In the genomic region with DNA sequence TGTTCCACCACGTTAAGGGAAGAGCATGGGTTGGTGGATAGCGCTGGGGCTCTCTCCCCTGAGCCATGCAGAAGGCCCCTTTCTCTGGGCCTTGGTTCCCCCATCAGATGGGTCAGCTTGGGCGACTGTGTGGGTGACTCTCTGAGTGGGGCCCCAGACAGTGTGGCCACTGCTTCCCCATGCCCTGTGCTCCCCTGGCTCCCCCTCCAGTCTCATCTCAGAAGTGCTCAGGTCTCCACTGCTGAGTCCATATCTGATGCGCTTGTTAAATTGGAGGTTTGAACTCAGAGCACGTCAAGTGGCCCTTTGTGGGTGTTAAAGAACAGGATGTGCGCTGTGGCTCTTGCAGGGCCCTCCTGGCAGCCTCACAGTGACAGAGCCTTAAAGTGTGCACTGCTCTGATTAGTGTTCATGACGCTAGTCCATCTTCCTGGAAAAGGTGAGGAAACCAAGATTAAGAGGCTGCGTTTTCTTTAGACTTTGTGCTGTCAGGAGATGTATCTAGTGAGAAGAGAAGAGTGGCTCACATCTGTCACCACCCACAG, we compare ENCODE assay signal across 28 cellular contexts. TPM values are rescaled to one million over a fixed set of nuclear protein-coding genes. Genes with fewer than 3 reads are reported as not detected.
DNase-seq lines count a peak whose midpoint lies in the region; ATAC-seq, FAIRE-seq and TF ChIP-seq lines count a peak whose summit lies in the region.
"Had no signal": no experiment of that assay in that cellular context is flagged by ENCODE, and none has a peak within 500 bp of the region (broad histone marks: within the 10 kb centered on the region; RNA-seq: fewer than 3 reads in every experiment).

No MANE protein-coding gene starts in this region.

- no peaks in the 10 kb centered on the region for H3K9me1 ChIP-seq in K562 (ENCODE audit: control insufficient read depth, insufficient read depth, low read length)

- 0 out of 6 replicates have a peak, but pooled peaks of 1 of the 3 experiments have one; percentile 5 for TF ChIP-seq CTCF in K562 (IDR thresholded peaks at IDR 0.05 in 2 of 3, conservative IDR thresholded peaks at IDR 0.05 in 1 of 3; ENCODE audit: insufficient read depth in 2 of 3, low read depth in 1 of 3, low read length in 3 of 3)

- no peak for TF ChIP-seq RAD21 in K562 (CRISPR knock-in tag; conservative IDR thresholded peaks at IDR 0.05 in 1 of 2, IDR thresholded peaks at IDR 0.05 in 1 of 2)

- H3K4me3 ChIP-seq in H7 (ENCODE audit: insufficient read depth, low read depth, low read length) (no peak overlapping the region), K562 (no peak overlapping the region)
- H3K4me3 ChIP-seq: heart right ventricle, pancreas, Peyer's patch, SK-N-MC had no signal

- no peaks in the 10 kb centered on the region for H3K9me3 Mint-ChIP-seq in activated CD8-positive, alpha-beta memory T cell treated with anti-CD3 and anti-CD28 coated beads, Interleukin-2, amount 10 ng/mL, durations not matched to agents 7 days and 5 days (ENCODE audit: low read depth)
- no peaks in the 10 kb centered on the region for H3K9me3 Mint-ChIP-seq in natural killer cell treated with Interleukin-12 subunit alpha and Interleukin-12 subunit beta and Interleukin-15 and Interleukin-18, amount 100 ng/mL, for 72 hours
- H3K9me3 Mint-ChIP-seq: activated CD4-positive, alpha-beta T cell treated with anti-CD3 and anti-CD28 coated beads, Interleukin-2, amount 10 ng/mL, durations not matched to agents 7 days and 5 days; activated T-helper 17 cell treated with anti-CD3 and anti-CD28 coated beads, Interleukin-2, amount 50 U/mL, for 72 hours; nephron had no signal

- H3K4me1 Mint-ChIP-seq in activated CD8-positive, alpha-beta memory T cell treated with anti-CD3 and anti-CD28 coated beads, Interleukin-2, amount 10 ng/mL, durations not matched to agents 7 days and 5 days: peaks cover 2% of the 10 kb centered on the region
- peaks cover 9 to 12% of the 10 kb centered on the region in 2 donors for H3K4me1 Mint-ChIP-seq in natural killer cell treated with Interleukin-12 subunit alpha and Interleukin-12 subunit beta and Interleukin-15 and Interleukin-18, amount 100 ng/mL, for 72 hours (ENCODE audit: low read depth in 2 of 2)
- H3K4me1 Mint-ChIP-seq: activated CD4-positive, alpha-beta T cell treated with anti-CD3 and anti-CD28 coated beads, Interleukin-2, amount 10 ng/mL, durations not matched to agents 7 days and 5 days; activated T-helper 17 cell treated with anti-CD3 and anti-CD28 coated beads, Interleukin-2, amount 50 U/mL, for 72 hours; nephron had no signal

- TF ChIP-seq EP300 in K562 (IDR thresholded peaks at IDR 0.05; ENCODE audit: low read length): no peak

- WGBS in K562 (ENCODE audit: insufficient coverage, low coverage, missing lambda C conversion rate): 55% methylated on average over 8 of the region's 8 CpGs

- H2AFZ ChIP-seq in K562 (ENCODE audit: low read depth, low read length): no peak overlapping the region

- BruUV-seq in K562 (replicated peaks; lab: Mats Ljungman, UMichigan): no TSS peak

- H3K79me2 ChIP-seq in K562 (ENCODE audit: control insufficient read depth, insufficient read depth, low read length): no peaks in the 10 kb centered on the region; the same call in 2 of the 3 replicates

- in situ Hi-C loops in K562 (cut with MboI): no loop called here

- TF ChIP-seq POLR2A in K562 (conservative IDR thresholded peaks at IDR 0.05): no peak

- peak; percentile 20 for ATAC-seq in activated CD8-positive, alpha-beta memory T cell treated with anti-CD3 and anti-CD28 coated beads, Interleukin-2, amount 10 ng/mL, durations not matched to agents 7 days and 5 days
- ATAC-seq in K562 (peak; percentile 77), HG02571 (IDR thresholded peaks at IDR 0.05; ENCODE audit: unreplicated experiment) (no peak)
- ATAC-seq in natural killer cell treated with Interleukin-12 subunit alpha and Interleukin-12 subunit beta and Interleukin-15 and Interleukin-18, amount 100 ng/mL, for 72 hours: peak; percentile 84 to 87
- ATAC-seq: activated T-helper 17 cell treated with anti-CD3 and anti-CD28 coated beads, Interleukin-2, amount 50 U/mL, for 72 hours had no signal

- H3K4me3 Mint-ChIP-seq in activated CD8-positive, alpha-beta memory T cell treated with anti-CD3 and anti-CD28 coated beads, Interleukin-2, amount 10 ng/mL, durations not matched to agents 7 days and 5 days: no peak overlapping the region
- peak overlapping the region; percentile 58 for H3K4me3 Mint-ChIP-seq in natural killer cell treated with Interleukin-12 subunit alpha and Interleukin-12 subunit beta and Interleukin-15 and Interleukin-18, amount 100 ng/mL, for 72 hours
- H3K4me3 Mint-ChIP-seq: activated CD4-positive, alpha-beta T cell treated with anti-CD3 and anti-CD28 coated beads, Interleukin-2, amount 10 ng/mL, durations not matched to agents 7 days and 5 days; activated naive CD8-positive, alpha-beta T cell; activated T-helper 17 cell treated with anti-CD3 and anti-CD28 coated beads, Interleukin-2, amount 50 U/mL, for 72 hours; nephron had no signal

- peaks cover 16% of the 10 kb centered on the region for H3K36me3 ChIP-seq in H7 (replicated peaks; ENCODE audit: control insufficient read depth, insufficient read depth, low read length)
- H3K36me3 ChIP-seq in K562 (ENCODE audit: control insufficient read depth, insufficient read depth, low read length): peaks cover 86% of the 10 kb centered on the region
- H3K36me3 ChIP-seq: pancreas had no signal

- peaks cover 4% of the 10 kb centered on the region; the same call in 1 of the 2 replicates for H4K20me1 ChIP-seq in K562 (replicated peaks; ENCODE audit: control insufficient read depth, insufficient read depth, low read length)

- no peak overlapping the region for H3K9ac ChIP-seq in K562 (ENCODE audit: insufficient read depth in 1 of 2, low read depth in 2 of 2, low read length in 2 of 2)
- H3K9ac ChIP-seq: KMS-11 had no signal

- H3K27me3 ChIP-seq in H7 (ENCODE audit: control insufficient read depth, insufficient read depth, low read length): no peaks in the 10 kb centered on the region
- H3K27me3 ChIP-seq in K562 (ENCODE audit: control insufficient read depth in 2 of 2, insufficient read depth in 2 of 2, low read length in 2 of 2): no peaks in the 10 kb centered on the region
- H3K27me3 ChIP-seq: heart right ventricle, pancreas, Peyer's patch had no signal

- POLR2A ChIA-PET in K562 (lab: Yijun Ruan, JAX): no interaction called here

- H3K27me3 Mint-ChIP-seq in activated CD8-positive, alpha-beta memory T cell treated with anti-CD3 and anti-CD28 coated beads, Interleukin-2, amount 10 ng/mL, durations not matched to agents 7 days and 5 days: no peaks in the 10 kb centered on the region
- H3K27me3 Mint-ChIP-seq in natural killer cell treated with Interleukin-12 subunit alpha and Interleukin-12 subunit beta and Interleukin-15 and Interleukin-18, amount 100 ng/mL, for 72 hours: no peaks in the 10 kb centered on the region
- H3K27me3 Mint-ChIP-seq: activated CD4-positive, alpha-beta T cell treated with anti-CD3 and anti-CD28 coated beads, Interleukin-2, amount 10 ng/mL, durations not matched to agents 7 days and 5 days; activated naive CD8-positive, alpha-beta T cell; activated T-helper 17 cell treated with anti-CD3 and anti-CD28 coated beads, Interleukin-2, amount 50 U/mL, for 72 hours had no signal

- no peak overlapping the region for H3K4me2 ChIP-seq in K562 (ENCODE audit: insufficient read depth, low read length)
- H3K4me2 ChIP-seq: KMS-11 had no signal

- intact Hi-C loops in K562 (cut with micrococcal nuclease): no loop called here

- peak overlapping the region; percentile 54 for H3K27ac Mint-ChIP-seq in activated CD8-positive, alpha-beta memory T cell treated with anti-CD3 and anti-CD28 coated beads, Interleukin-2, amount 10 ng/mL, durations not matched to agents 7 days and 5 days
- peak overlapping the region; percentile 58 to 67 for H3K27ac Mint-ChIP-seq in natural killer cell treated with Interleukin-12 subunit alpha and Interleukin-12 subunit beta and Interleukin-15 and Interleukin-18, amount 100 ng/mL, for 72 hours
- H3K27ac Mint-ChIP-seq: activated CD4-positive, alpha-beta T cell treated with anti-CD3 and anti-CD28 coated beads, Interleukin-2, amount 10 ng/mL, durations not matched to agents 7 days and 5 days; activated naive CD8-positive, alpha-beta T cell; activated T-helper 17 cell treated with anti-CD3 and anti-CD28 coated beads, Interleukin-2, amount 50 U/mL, for 72 hours had no signal

- peaks cover 32% of the 10 kb centered on the region for H3K36me3 Mint-ChIP-seq in activated CD8-positive, alpha-beta memory T cell treated with anti-CD3 and anti-CD28 coated beads, Interleukin-2, amount 10 ng/mL, durations not matched to agents 7 days and 5 days
- no peaks in the 10 kb centered on the region for H3K36me3 Mint-ChIP-seq in natural killer cell treated with Interleukin-12 subunit alpha and Interleukin-12 subunit beta and Interleukin-15 and Interleukin-18, amount 100 ng/mL, for 72 hours
- H3K36me3 Mint-ChIP-seq: activated naive CD8-positive, alpha-beta T cell had no signal

- no peaks in the 10 kb centered on the region for H3K9me3 ChIP-seq in K562 (replicated peaks; ENCODE audit: control insufficient read depth, insufficient read depth, low read depth, low read length)
- H3K9me3 ChIP-seq: heart right ventricle, pancreas, Peyer's patch had no signal

- H3K27ac ChIP-seq in K562 (ENCODE audit: extremely low read depth, low read depth, low read length): no peak overlapping the region
- H3K27ac ChIP-seq: heart right ventricle, KMS-11, pancreas, Peyer's patch, SK-N-MC had no signal

- CTCF ChIA-PET in activated CD8-positive, alpha-beta memory T cell treated with anti-CD3 and anti-CD28 coated beads, Interleukin-2, amount 10 ng/mL, durations not matched to agents 7 days and 5 days (lab: Charles Lee): no interaction called here
- CTCF ChIA-PET in K562 (lab: Yijun Ruan, JAX; ENCODE audit: low intra/inter-chr PET ratio): no interaction called here

- H3K4me1 ChIP-seq in K562 (replicated peaks in 1 of 2; ENCODE audit: control insufficient read depth in 2 of 2, insufficient read depth in 2 of 2, low read length in 2 of 2): peaks cover 0 to 5% of the 10 kb centered on the region in 2 experiments; a peak in 1 of 5 replicates
- H3K4me1 ChIP-seq: Peyer's patch had no signal

- FAIRE-seq in K562 (lab: Jason Lieb, UNC): no peak
- FAIRE-seq: A204.1, astrocyte, G401.6, HTR-8/SVneo, pancreas had no signal

- DNase-seq in activated CD8-positive, alpha-beta memory T cell treated with anti-CD3 and anti-CD28 coated beads, Interleukin-2, amount 10 ng/mL, durations not matched to agents 7 days and 5 days: no peak
- DNase-seq in activated CD8-positive, alpha-beta memory T cell treated with anti-CD3 and anti-CD28 coated beads, Interleukin-2, amount 50 U/mL, for 48 hours: no peak
- DNase-seq in H7: peak; percentile 58
- peak in 2 of 4 experiments; percentile 23 to 29 for DNase-seq in K562 (ENCODE audit: extremely low read depth in 1 of 4, low spot score in 3 of 4)
- peak; percentile 68 for DNase-seq in natural killer cell treated with Interleukin-12 subunit alpha and Interleukin-12 subunit beta and Interleukin-15 and Interleukin-18, amount 100 ng/mL, for 72 hours (ENCODE audit: low spot score)
- DNase-seq in activated CD4-positive, alpha-beta T cell treated with anti-CD3 and anti-CD28 coated beads for 1 hour: no peak
- DNase-seq in foreskin melanocyte: no peak
- DNase-seq: activated CD4-positive, alpha-beta T cell treated with anti-CD3 and anti-CD28 coated beads, Interleukin-2, amount 10 ng/mL, durations not matched to agents 7 days and 5 days; DMS53; erythroblast; heart right ventricle; midbrain; NCI-H1436; NK-92 treated with Interleukin-12 subunit alpha and Interleukin-12 subunit beta, amount 100 ng/mL, for 24 hours; pancreas; Peyer's patch; stimulated activated CD4-positive, alpha-beta T cell treated with anti-CD3 and anti-CD28 coated beads, Interleukin-15, amount 100 ng/mL, for 24 hours; trophoblast cell had no signal

RNA-seq across cellular contexts. Expression of a gene that starts 59.8 kb away (rescaled TPM):
- total RNA-seq in activated CD8-positive, alpha-beta memory T cell treated with anti-CD3 and anti-CD28 coated beads, Interleukin-2, amount 10 ng/mL, durations not matched to agents 7 days and 5 days: 10 to 100 TPM; 40.1 to 42.6 TPM
- 61.2 and 70.4 TPM in 2 replicates for total RNA-seq in H7 (2014; rRNA removed; shearing (Covaris generic))
- total RNA-seq in K562 (2011; cell fraction: chromatin; rRNA removed; ENCODE audit: low replicate concordance): 38.8 and 78.3 TPM in 2 replicates
- 62.0 and 74.4 TPM in 2 replicates for total RNA-seq in K562 (2011; cell fraction: nucleolus; rRNA removed)
- total RNA-seq in K562 (2011; cell fraction: nucleoplasm; rRNA removed): 44.5 and 47.7 TPM in 2 replicates
- total RNA-seq in K562 (2014; rRNA removed) (29.1 and 33.3 TPM in 2 replicates), K562 (2014; rRNA removed; fragmentation: Illumina TruSeq; extraction: Trizol) (10.6 and 12.0 TPM in 2 replicates), K562 (2015; rRNA removed; fragmentation: Illumina TruSeq; extraction: Trizol) (16.4 and 18.9 TPM in 2 replicates), K562 (2021) (59.6 and 63.0 TPM in 2 replicates)
- polyA plus RNA-seq in K562 (2011; rRNA removed) (12.9 and 28.3 TPM in 2 replicates), K562 (2014; fragmentation: Illumina TruSeq; extraction: Trizol) (14.8 and 32.1 TPM in 2 replicates), K562 (2014; fragmentation: Nextera tagmentation; extraction: Ambion mirVana) (1 to 10 TPM in 1 of 2 experiments, under 1 TPM in 1; 0.76 to 1.4 TPM), K562 (2014; rRNA removed) (33.6 and 36.5 TPM in 2 replicates)
- 19.0 and 31.9 TPM in 2 replicates for polyA plus RNA-seq in K562 (2011; cell fraction: cytosol; rRNA removed)
- 59.7 and 83.0 TPM in 2 replicates for polyA plus RNA-seq in K562 (2011; cell fraction: nucleus; rRNA removed)
- polyA plus RNA-seq in K562 (2012): 44.5 and 46.5 TPM in 2 replicates
- 7.8 and 9.9 TPM in 2 replicates for polyA minus RNA-seq in K562 (2011; rRNA and poly(A)+ RNA removed)
- 26.9 and 38.7 TPM in 2 replicates for polyA minus RNA-seq in K562 (2011; cell fraction: cytosol; rRNA and poly(A)+ RNA removed)
- 48.3 and 117 TPM in 2 replicates for polyA minus RNA-seq in K562 (2011; cell fraction: nucleus; rRNA and poly(A)+ RNA removed)
- 10 to 100 TPM; 29.6 to 59.3 TPM for total RNA-seq in natural killer cell treated with Interleukin-12 subunit alpha and Interleukin-12 subunit beta and Interleukin-15 and Interleukin-18, amount 100 ng/mL, for 72 hours

Comparison
In these comparisons a context has a peak if more than half of its experiments do, and no peak if none do; other contexts are left out.
1. DNase-seq: peak in H7 (single experiment) and natural killer cell treated with Interleukin-12 subunit alpha and Interleukin-12 subunit beta and Interleukin-15 and Interleukin-18, amount 100 ng/mL, for 72 hours (single experiment); none in activated CD8-positive, alpha-beta memory T cell treated with anti-CD3 and anti-CD28 coated beads, Interleukin-2, amount 10 ng/mL, durations not matched to agents 7 days and 5 days (single experiment), activated CD8-positive, alpha-beta memory T cell treated with anti-CD3 and anti-CD28 coated beads, Interleukin-2, amount 50 U/mL, for 48 hours (single experiment), activated CD4-positive, alpha-beta T cell treated with anti-CD3 and anti-CD28 coated beads for 1 hour (single experiment) and foreskin melanocyte (single experiment).